Comparison of ENCODE assay signal across 1 cellular context in the genomic region with DNA sequence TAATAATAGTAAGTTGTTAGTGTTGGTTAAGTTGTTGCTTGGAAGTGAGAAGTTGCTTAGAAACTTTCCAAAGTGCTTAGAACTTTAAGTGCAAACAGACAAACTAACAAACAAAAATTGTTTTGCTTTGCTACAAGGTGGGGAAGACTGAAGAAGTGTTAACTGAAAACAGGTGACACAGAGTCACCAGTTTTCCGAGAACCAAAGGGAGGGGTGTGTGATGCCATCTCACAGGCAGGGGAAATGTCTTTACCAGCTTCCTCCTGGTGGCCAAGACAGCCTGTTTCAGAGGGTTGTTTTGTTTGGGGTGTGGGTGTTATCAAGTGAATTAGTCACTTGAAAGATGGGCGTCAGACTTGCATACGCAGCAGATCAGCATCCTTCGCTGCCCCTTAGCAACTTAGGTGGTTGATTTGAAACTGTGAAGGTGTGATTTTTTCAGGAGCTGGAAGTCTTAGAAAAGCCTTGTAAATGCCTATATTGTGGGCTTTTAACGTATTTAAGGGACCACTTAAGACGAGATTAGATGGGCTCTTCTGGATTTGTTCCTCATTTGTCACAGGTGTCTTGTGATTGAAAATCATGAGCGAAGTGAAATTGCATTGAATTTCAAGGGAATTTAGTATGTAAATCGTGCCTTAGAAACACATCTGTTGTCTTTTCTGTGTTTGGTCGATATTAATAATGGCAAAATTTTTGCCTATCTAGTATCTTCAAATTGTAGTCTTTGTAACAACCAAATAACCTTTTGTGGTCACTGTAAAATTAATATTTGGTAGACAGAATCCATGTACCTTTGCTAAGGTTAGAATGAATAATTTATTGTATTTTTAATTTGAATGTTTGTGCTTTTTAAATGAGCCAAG.
A peak's percentile ranks its signal among the peaks of the same experiment; 100 is the strongest.
TF ChIP-seq lines count a peak whose summit lies in the region.

No MANE protein-coding gene starts in this region.

TF ChIP-seq in K562, 482 proteins besides CTCF, POLR2A, EP300 and RAD21 (continued from another document and continues in another):
- TF ChIP-seq, protein P1, sequence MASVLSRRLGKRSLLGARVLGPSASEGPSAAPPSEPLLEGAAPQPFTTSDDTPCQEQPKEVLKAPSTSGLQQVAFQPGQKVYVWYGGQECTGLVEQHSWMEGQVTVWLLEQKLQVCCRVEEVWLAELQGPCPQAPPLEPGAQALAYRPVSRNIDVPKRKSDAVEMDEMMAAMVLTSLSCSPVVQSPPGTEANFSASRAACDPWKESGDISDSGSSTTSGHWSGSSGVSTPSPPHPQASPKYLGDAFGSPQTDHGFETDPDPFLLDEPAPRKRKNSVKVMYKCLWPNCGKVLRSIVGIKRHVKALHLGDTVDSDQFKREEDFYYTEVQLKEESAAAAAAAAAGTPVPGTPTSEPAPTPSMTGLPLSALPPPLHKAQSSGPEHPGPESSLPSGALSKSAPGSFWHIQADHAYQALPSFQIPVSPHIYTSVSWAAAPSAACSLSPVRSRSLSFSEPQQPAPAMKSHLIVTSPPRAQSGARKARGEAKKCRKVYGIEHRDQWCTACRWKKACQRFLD (CRISPR knock-in tag; IDR thresholded peaks at IDR 0.05), result no peak
- no peak for TF ChIP-seq HNRNPK (IDR thresholded peaks at IDR 0.05; ENCODE audit: low read depth, low read length, poor library complexity, severe bottlenecking)
- no peak for TF ChIP-seq ZNF778 (CRISPR knock-in tag; IDR thresholded peaks at IDR 0.05)
- TF ChIP-seq, protein P2, sequence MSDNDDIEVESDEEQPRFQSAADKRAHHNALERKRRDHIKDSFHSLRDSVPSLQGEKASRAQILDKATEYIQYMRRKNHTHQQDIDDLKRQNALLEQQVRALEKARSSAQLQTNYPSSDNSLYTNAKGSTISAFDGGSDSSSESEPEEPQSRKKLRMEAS (CRISPR knock-in tag; IDR thresholded peaks at IDR 0.05), result no peak
- TF ChIP-seq, protein P3, sequence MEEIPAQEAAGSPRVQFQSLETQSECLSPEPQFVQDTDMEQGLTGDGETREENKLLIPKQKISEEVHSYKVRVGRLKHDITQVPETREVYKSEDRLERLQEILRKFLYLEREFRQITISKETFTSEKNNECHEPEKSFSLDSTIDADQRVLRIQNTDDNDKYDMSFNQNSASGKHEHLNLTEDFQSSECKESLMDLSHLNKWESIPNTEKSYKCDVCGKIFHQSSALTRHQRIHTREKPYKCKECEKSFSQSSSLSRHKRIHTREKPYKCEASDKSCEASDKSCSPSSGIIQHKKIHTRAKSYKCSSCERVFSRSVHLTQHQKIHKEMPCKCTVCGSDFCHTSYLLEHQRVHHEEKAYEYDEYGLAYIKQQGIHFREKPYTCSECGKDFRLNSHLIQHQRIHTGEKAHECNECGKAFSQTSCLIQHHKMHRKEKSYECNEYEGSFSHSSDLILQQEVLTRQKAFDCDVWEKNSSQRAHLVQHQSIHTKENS (CRISPR knock-in tag; IDR thresholded peaks at IDR 0.05), result no peak
- no peak; the same call in 1 of the 2 replicates for TF ChIP-seq ZNF696 (CRISPR knock-in tag; conservative IDR thresholded peaks at IDR 0.05)
- peak; percentile 12 for TF ChIP-seq U2AF1 (optimal IDR thresholded peaks at IDR 0.05; ENCODE audit: low read depth, low read length)
- no peak; the same call in 1 of the 2 replicates for TF ChIP-seq NR2F6 (CRISPR knock-in tag; IDR thresholded peaks at IDR 0.05)
- TF ChIP-seq ZNF140 (CRISPR knock-in tag; IDR thresholded peaks at IDR 0.05), result no peak
- TF ChIP-seq MTA3 (IDR thresholded peaks at IDR 0.05; ENCODE audit: borderline replicate concordance), result no peak
- no peak for TF ChIP-seq HMG20B (CRISPR knock-in tag; IDR thresholded peaks at IDR 0.05)
- TF ChIP-seq, protein P4, sequence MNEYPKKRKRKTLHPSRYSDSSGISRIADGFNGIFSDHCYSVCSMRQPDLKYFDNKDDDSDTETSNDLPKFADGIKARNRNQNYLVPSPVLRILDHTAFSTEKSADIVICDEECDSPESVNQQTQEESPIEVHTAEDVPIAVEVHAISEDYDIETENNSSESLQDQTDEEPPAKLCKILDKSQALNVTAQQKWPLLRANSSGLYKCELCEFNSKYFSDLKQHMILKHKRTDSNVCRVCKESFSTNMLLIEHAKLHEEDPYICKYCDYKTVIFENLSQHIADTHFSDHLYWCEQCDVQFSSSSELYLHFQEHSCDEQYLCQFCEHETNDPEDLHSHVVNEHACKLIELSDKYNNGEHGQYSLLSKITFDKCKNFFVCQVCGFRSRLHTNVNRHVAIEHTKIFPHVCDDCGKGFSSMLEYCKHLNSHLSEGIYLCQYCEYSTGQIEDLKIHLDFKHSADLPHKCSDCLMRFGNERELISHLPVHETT (CRISPR knock-in tag; conservative IDR thresholded peaks at IDR 0.05 in 1 of 2, IDR thresholded peaks at IDR 0.05 in 1 of 2), result no peak
- no peak for TF ChIP-seq ZNF445 (CRISPR knock-in tag; IDR thresholded peaks at IDR 0.05; ENCODE audit: low read depth)
- TF ChIP-seq, protein P5, sequence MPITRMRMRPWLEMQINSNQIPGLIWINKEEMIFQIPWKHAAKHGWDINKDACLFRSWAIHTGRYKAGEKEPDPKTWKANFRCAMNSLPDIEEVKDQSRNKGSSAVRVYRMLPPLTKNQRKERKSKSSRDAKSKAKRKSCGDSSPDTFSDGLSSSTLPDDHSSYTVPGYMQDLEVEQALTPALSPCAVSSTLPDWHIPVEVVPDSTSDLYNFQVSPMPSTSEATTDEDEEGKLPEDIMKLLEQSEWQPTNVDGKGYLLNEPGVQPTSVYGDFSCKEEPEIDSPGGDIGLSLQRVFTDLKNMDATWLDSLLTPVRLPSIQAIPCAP (CRISPR knock-in tag; IDR thresholded peaks at IDR 0.05; ENCODE audit: borderline replicate concordance), result 0 out of 2 replicates have a peak, but pooled peaks have one; percentile 19
- TF ChIP-seq, protein P6, sequence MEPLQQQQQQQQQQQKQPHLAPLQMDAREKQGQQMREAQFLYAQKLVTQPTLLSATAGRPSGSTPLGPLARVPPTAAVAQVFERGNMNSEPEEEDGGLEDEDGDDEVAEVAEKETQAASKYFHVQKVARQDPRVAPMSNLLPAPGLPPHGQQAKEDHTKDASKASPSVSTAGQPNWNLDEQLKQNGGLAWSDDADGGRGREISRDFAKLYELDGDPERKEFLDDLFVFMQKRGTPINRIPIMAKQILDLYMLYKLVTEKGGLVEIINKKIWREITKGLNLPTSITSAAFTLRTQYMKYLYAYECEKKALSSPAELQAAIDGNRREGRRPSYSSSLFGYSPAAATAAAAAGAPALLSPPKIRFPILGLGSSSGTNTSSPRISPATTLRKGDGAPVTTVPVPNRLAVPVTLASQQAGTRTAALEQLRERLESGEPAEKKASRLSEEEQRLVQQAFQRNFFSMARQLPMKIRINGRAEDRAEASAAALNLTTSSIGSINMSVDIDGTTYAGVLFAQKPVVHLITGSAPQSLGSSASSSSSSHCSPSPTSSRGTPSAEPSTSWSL (CRISPR knock-in tag; IDR thresholded peaks at IDR 0.05; ENCODE audit: borderline replicate concordance), result no peak
- peak in 1 of 2 experiments; percentile 36; a peak in 2 of 4 replicates for TF ChIP-seq TEAD1 (CRISPR knock-in tag; IDR thresholded peaks at IDR 0.05)
- no peak for TF ChIP-seq ZNF175 (CRISPR knock-in tag; IDR thresholded peaks at IDR 0.05; ENCODE audit: low read depth)
- TF ChIP-seq, protein P7, sequence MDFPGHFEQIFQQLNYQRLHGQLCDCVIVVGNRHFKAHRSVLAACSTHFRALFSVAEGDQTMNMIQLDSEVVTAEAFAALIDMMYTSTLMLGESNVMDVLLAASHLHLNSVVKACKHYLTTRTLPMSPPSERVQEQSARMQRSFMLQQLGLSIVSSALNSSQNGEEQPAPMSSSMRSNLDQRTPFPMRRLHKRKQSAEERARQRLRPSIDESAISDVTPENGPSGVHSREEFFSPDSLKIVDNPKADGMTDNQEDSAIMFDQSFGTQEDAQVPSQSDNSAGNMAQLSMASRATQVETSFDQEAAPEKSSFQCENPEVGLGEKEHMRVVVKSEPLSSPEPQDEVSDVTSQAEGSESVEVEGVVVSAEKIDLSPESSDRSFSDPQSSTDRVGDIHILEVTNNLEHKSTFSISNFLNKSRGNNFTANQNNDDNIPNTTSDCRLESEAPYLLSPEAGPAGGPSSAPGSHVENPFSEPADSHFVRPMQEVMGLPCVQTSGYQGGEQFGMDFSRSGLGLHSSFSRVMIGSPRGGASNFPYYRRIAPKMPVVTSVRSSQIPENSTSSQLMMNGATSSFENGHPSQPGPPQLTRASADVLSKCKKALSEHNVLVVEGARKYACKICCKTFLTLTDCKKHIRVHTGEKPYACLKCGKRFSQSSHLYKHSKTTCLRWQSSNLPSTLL (IDR thresholded peaks at IDR 0.05), result no peak
- TF ChIP-seq KDM5B (IDR thresholded peaks at IDR 0.05; ENCODE audit: insufficient replicate concordance, low read depth, low read length), result peak; percentile 10
- TF ChIP-seq, protein P8, sequence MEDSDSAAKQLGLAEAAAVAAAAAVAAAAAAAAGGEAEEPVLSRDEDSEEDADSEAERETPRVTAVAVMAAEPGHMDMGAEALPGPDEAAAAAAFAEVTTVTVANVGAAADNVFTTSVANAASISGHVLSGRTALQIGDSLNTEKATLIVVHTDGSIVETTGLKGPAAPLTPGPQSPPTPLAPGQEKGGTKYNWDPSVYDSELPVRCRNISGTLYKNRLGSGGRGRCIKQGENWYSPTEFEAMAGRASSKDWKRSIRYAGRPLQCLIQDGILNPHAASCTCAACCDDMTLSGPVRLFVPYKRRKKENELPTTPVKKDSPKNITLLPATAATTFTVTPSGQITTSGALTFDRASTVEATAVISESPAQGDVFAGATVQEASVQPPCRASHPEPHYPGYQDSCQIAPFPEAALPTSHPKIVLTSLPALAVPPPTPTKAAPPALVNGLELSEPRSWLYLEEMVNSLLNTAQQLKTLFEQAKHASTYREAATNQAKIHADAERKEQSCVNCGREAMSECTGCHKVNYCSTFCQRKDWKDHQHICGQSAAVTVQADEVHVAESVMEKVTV (CRISPR knock-in tag; IDR thresholded peaks at IDR 0.05), result 0 out of 2 replicates have a peak, but pooled peaks have one; percentile 3
- TF ChIP-seq, protein P9, sequence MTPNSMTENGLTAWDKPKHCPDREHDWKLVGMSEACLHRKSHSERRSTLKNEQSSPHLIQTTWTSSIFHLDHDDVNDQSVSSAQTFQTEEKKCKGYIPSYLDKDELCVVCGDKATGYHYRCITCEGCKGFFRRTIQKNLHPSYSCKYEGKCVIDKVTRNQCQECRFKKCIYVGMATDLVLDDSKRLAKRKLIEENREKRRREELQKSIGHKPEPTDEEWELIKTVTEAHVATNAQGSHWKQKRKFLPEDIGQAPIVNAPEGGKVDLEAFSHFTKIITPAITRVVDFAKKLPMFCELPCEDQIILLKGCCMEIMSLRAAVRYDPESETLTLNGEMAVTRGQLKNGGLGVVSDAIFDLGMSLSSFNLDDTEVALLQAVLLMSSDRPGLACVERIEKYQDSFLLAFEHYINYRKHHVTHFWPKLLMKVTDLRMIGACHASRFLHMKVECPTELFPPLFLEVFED (CRISPR knock-in tag; conservative IDR thresholded peaks at IDR 0.05), result peak; percentile 96
- TF ChIP-seq, protein P10, sequence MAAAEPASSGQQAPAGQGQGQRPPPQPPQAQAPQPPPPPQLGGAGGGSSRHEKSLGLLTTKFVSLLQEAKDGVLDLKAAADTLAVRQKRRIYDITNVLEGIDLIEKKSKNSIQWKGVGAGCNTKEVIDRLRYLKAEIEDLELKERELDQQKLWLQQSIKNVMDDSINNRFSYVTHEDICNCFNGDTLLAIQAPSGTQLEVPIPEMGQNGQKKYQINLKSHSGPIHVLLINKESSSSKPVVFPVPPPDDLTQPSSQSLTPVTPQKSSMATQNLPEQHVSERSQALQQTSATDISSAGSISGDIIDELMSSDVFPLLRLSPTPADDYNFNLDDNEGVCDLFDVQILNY (CRISPR knock-in tag; IDR thresholded peaks at IDR 0.05), result peak; percentile 85
- TF ChIP-seq, protein P11, sequence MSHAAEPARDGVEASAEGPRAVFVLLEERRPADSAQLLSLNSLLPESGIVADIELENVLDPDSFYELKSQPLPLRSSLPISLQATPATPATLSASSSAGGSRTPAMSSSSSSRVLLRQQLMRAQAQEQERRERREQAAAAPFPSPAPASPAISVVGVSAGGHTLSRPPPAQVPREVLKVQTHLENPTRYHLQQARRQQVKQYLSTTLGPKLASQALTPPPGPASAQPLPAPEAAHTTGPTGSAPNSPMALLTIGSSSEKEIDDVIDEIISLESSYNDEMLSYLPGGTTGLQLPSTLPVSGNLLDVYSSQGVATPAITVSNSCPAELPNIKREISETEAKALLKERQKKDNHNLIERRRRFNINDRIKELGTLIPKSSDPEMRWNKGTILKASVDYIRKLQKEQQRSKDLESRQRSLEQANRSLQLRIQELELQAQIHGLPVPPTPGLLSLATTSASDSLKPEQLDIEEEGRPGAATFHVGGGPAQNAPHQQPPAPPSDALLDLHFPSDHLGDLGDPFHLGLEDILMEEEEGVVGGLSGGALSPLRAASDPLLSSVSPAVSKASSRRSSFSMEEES (CRISPR knock-in tag; IDR thresholded peaks at IDR 0.05), result peak; percentile 0; the same call in 1 of the 2 replicates
- TF ChIP-seq, protein P12, sequence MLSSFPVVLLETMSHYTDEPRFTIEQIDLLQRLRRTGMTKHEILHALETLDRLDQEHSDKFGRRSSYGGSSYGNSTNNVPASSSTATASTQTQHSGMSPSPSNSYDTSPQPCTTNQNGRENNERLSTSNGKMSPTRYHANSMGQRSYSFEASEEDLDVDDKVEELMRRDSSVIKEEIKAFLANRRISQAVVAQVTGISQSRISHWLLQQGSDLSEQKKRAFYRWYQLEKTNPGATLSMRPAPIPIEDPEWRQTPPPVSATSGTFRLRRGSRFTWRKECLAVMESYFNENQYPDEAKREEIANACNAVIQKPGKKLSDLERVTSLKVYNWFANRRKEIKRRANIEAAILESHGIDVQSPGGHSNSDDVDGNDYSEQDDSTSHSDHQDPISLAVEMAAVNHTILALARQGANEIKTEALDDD (IDR thresholded peaks at IDR 0.05), result peak; percentile 64; the same call in 1 of the 2 replicates
- peak; percentile 27 for TF ChIP-seq SAP30 (IDR thresholded peaks at IDR 0.05; ENCODE audit: borderline replicate concordance, insufficient read depth, low read depth, low read length, poor library complexity, severe bottlenecking)
- 0 out of 2 replicates have a peak, but pooled peaks have one; percentile 5 for TF ChIP-seq ZFPM2 (CRISPR knock-in tag; IDR thresholded peaks at IDR 0.05)
- TF ChIP-seq, protein P13, sequence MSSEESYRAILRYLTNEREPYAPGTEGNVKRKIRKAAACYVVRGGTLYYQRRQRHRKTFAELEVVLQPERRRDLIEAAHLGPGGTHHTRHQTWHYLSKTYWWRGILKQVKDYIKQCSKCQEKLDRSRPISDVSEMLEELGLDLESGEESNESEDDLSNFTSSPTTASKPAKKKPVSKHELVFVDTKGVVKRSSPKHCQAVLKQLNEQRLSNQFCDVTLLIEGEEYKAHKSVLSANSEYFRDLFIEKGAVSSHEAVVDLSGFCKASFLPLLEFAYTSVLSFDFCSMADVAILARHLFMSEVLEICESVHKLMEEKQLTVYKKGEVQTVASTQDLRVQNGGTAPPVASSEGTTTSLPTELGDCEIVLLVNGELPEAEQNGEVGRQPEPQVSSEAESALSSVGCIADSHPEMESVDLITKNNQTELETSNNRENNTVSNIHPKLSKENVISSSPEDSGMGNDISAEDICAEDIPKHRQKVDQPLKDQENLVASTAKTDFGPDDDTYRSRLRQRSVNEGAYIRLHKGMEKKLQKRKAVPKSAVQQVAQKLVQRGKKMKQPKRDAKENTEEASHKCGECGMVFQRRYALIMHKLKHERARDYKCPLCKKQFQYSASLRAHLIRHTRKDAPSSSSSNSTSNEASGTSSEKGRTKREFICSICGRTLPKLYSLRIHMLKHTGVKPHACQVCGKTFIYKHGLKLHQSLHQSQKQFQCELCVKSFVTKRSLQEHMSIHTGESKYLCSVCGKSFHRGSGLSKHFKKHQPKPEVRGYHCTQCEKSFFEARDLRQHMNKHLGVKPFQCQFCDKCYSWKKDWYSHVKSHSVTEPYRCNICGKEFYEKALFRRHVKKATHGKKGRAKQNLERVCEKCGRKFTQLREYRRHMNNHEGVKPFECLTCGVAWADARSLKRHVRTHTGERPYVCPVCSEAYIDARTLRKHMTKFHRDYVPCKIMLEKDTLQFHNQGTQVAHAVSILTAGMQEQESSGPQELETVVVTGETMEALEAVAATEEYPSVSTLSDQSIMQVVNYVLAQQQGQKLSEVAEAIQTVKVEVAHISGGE (CRISPR knock-in tag; IDR thresholded peaks at IDR 0.05), result no peak
